ENCODE assay signal across 25 cellular contexts in the genomic region with DNA sequence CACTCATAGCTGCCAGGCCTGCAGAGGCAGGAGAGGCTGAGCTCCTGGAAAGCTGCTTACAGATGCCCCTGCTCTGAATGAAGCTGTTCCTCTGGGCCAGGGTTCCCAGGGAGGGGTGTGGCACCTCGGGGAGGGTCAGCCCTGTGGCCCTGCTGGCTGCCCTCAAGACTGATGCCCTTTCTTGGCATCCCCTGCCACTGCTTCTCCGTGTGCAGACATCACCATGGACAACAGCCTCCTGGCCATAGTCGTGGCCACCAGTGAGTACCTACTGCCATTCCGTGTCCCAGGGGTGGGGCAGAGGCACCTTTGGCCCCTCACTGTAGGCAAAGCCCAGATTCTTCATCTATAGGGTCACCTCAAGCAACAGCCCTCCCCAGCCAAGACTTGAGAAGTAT. TPM values are rescaled to one million over a fixed set of nuclear protein-coding genes. Genes with fewer than 3 reads are reported as not detected.
DNase-seq lines count a peak whose midpoint lies in the region; ATAC-seq and TF ChIP-seq lines count a peak whose summit lies in the region.
"Had no signal": no experiment of that assay in that cellular context is flagged by ENCODE, and none has a peak within 500 bp of the region (broad histone marks: within the 10 kb centered on the region; RNA-seq: fewer than 3 reads in every experiment).

No MANE protein-coding gene starts in this region.

- H3K9me3 Mint-ChIP-seq in brain (peaks cover 0 to 2% (median 0%) of the 10 kb centered on the region in 5 experiments), mesothelial cell of epicardium (no peaks in the 10 kb centered on the region)
- H3K9me3 Mint-ChIP-seq: activated CD8-positive, alpha-beta T cell treated with anti-CD3 and anti-CD28 coated beads for 36 hours; activated T-cell treated with anti-CD3 and anti-CD28 coated beads, Interleukin-2, amount 50 U/mL, for 24 hours; CD8-positive, alpha-beta memory T cell; central memory CD8-positive, alpha-beta T cell; stimulated activated naive B cell treated with anti-CD40 and anti-IgM and Interleukin-4, amounts not matched to agents 10 μg/mL and 1 μg/mL and 100 μg/mL, for 72 hours had no signal

- H3K36me3 ChIP-seq in colonic mucosa = peaks cover 15% of the 10 kb centered on the region

- ATAC-seq in GM19452 (IDR thresholded peaks at IDR 0.05; ENCODE audit: unreplicated experiment) (no peak), GM18909 (IDR thresholded peaks at IDR 0.05; ENCODE audit: poor library complexity, unreplicated experiment) (no peak)
- ATAC-seq: activated CD8-positive, alpha-beta T cell treated with anti-CD3 and anti-CD28 coated beads for 36 hours; stimulated activated naive B cell treated with anti-CD40 and anti-IgM and Interleukin-4, amounts not matched to agents 10 μg/mL and 1 μg/mL and 100 μg/mL, for 72 hours had no signal

- DNase-seq in activated effector memory CD4-positive, alpha-beta T cell treated with anti-CD3 and anti-CD28 coated beads, Interleukin-2, amount 50 U/mL, for 16 hours = peak; percentile 55
- no peak for DNase-seq in activated effector memory CD4-positive, alpha-beta T cell treated with Interleukin-2 at 50 U/mL for 16 hours
- DNase-seq in mesothelial cell of epicardium (ENCODE audit: low spot score in 2 of 2, unreplicated experiment in 2 of 2) = no peak
- no peak for DNase-seq in colonic mucosa
- DNase-seq in GM19238 (ENCODE audit: insufficient read length, low spot score) = no peak
- DNase-seq: activated CD8-positive, alpha-beta T cell treated with anti-CD3 and anti-CD28 coated beads for 36 hours; activated naive CD4-positive, alpha-beta T cell treated with Interleukin-2 at 50 U/mL for 16 hours; activated T-cell treated with anti-CD3 and anti-CD28 coated beads, Interleukin-2, amount 50 U/mL, for 24 hours; CD8-positive, alpha-beta memory T cell; DMS79; GOT3; MM.1S; NCI-H1436; NCI-H2107; small intestine; stimulated activated naive B cell treated with anti-CD40 and anti-IgM and Interleukin-4, amounts not matched to agents 10 μg/mL and 1 μg/mL and 100 μg/mL, for 72 hours; WERI-Rb-1 had no signal

- intact Hi-C loops in colonic mucosa (cut with DNase I) = loop anchor here (5.0 kb wide), 1 partner anchor 33 kb away; a partner anchor contains a TSS

- H3K27ac ChIP-seq in colonic mucosa = no peak overlapping the region
- H3K27ac ChIP-seq: neutrophil, SK-N-MC, tibial artery, WERI-Rb-1 had no signal

- H3K36me3 Mint-ChIP-seq in brain (peaks cover 15% of the 10 kb centered on the region), mesothelial cell of epicardium (peaks cover 13% of the 10 kb centered on the region)

- H3K4me3 ChIP-seq in colonic mucosa = no peak overlapping the region
- H3K4me3 ChIP-seq: hepatocyte, SK-N-MC, tibial artery had no signal

- no peak for TF ChIP-seq CTCF in brain (conservative IDR thresholded peaks at IDR 0.05)
- no peak for TF ChIP-seq CTCF in mesothelial cell of epicardium (IDR thresholded peaks at IDR 0.05; ENCODE audit: unreplicated experiment)
- no peak for TF ChIP-seq CTCF in colonic mucosa (IDR thresholded peaks at IDR 0.05)

- peaks cover 5% of the 10 kb centered on the region for H3K4me1 ChIP-seq in colonic mucosa

- no peaks in the 10 kb centered on the region for H3K9me3 ChIP-seq in colonic mucosa
- H3K9me3 ChIP-seq: neutrophil, tibial artery had no signal

- H3K9ac ChIP-seq in colonic mucosa (ENCODE audit: low read depth in 2 of 2, low read length in 2 of 2) = no peak overlapping the region

- H3K27ac Mint-ChIP-seq in brain (peak overlapping the region; percentile 67 to 96 (median 87)), mesothelial cell of epicardium (peak overlapping the region; percentile 85)
- H3K27ac Mint-ChIP-seq: activated CD8-positive, alpha-beta T cell treated with anti-CD3 and anti-CD28 coated beads for 36 hours; activated T-cell treated with anti-CD3 and anti-CD28 coated beads, Interleukin-2, amount 50 U/mL, for 24 hours had no signal

- H3K4me3 Mint-ChIP-seq in brain (peak overlapping the region in 3 of 5 experiments; percentile 33 to 68 (median 55)), mesothelial cell of epicardium (no peak overlapping the region)
- H3K4me3 Mint-ChIP-seq: activated CD8-positive, alpha-beta T cell treated with anti-CD3 and anti-CD28 coated beads for 36 hours; activated T-cell treated with anti-CD3 and anti-CD28 coated beads, Interleukin-2, amount 50 U/mL, for 24 hours; CD8-positive, alpha-beta memory T cell; central memory CD8-positive, alpha-beta T cell; stimulated activated naive B cell treated with anti-CD40 and anti-IgM and Interleukin-4, amounts not matched to agents 10 μg/mL and 1 μg/mL and 100 μg/mL, for 72 hours had no signal

- H3K4me1 Mint-ChIP-seq in brain (peaks cover 41% of the 10 kb centered on the region), mesothelial cell of epicardium (peaks cover 18% of the 10 kb centered on the region)

- H3K27me3 Mint-ChIP-seq in brain (no peaks in the 10 kb centered on the region), mesothelial cell of epicardium (ENCODE audit: low read depth) (no peaks in the 10 kb centered on the region)
- H3K27me3 Mint-ChIP-seq: activated CD8-positive, alpha-beta T cell treated with anti-CD3 and anti-CD28 coated beads for 36 hours; activated T-cell treated with anti-CD3 and anti-CD28 coated beads, Interleukin-2, amount 50 U/mL, for 24 hours; CD8-positive, alpha-beta memory T cell; central memory CD8-positive, alpha-beta T cell; stimulated activated naive B cell treated with anti-CD40 and anti-IgM and Interleukin-4, amounts not matched to agents 10 μg/mL and 1 μg/mL and 100 μg/mL, for 72 hours had no signal

- H3K27me3 ChIP-seq in colonic mucosa = no peaks in the 10 kb centered on the region
- H3K27me3 ChIP-seq: hepatocyte, neutrophil, tibial artery had no signal

RNA-seq across cellular contexts. Expression of a gene that starts 8.9 kb away (rescaled TPM):
- polyA plus RNA-seq in brain (ENCODE audit: insufficient read depth, low read depth, low replicate concordance) = 81.3 TPM
- total RNA-seq in mesothelial cell of epicardium (55.0 to 57.5 TPM (median 56.0 TPM) in 3 replicates), colonic mucosa (100 to 1,000 TPM in 1 of 2 donors, 10 to 100 TPM in 1; 71.7 to 135 TPM)

RNA-seq across cellular contexts. Expression of a gene that starts 9.0 kb away (rescaled TPM):
- polyA plus RNA-seq in brain (ENCODE audit: insufficient read depth, low read depth, low replicate concordance) = 6.0 TPM
- total RNA-seq in mesothelial cell of epicardium (7.8 to 11.6 TPM (median 10.3 TPM) in 3 replicates), colonic mucosa (10 to 100 TPM in 1 of 2 donors, 1 to 10 TPM in 1; 1.8 to 10.1 TPM)

RNA-seq across cellular contexts. Expression of a gene that starts 18.1 kb away (rescaled TPM):
- polyA plus RNA-seq in brain (ENCODE audit: insufficient read depth, low read depth, low replicate concordance) = 5.6 TPM
- 32.3 to 35.3 TPM (median 33.3 TPM) in 3 replicates for total RNA-seq in mesothelial cell of epicardium
- 10 to 100 TPM; 15.6 to 28.5 TPM for total RNA-seq in colonic mucosa

RNA-seq across cellular contexts. Expression of a gene that starts 33.3 kb away (rescaled TPM):
- polyA plus RNA-seq in brain (ENCODE audit: insufficient read depth, low read depth, low replicate concordance) = 78.7 TPM
- total RNA-seq in mesothelial cell of epicardium = 60.7 to 65.1 TPM (median 63.5 TPM) in 3 replicates
- 100 to 1,000 TPM; 147 to 265 TPM for total RNA-seq in colonic mucosa
